Comparison of ENCODE assay signal across 1 cellular context in genomic region chr1:31239653-31240241, GRCh38.
TF ChIP-seq lines count a peak whose summit lies in the region.

NKAIN1 (minus strand) TSS chr1:31239887; CDS start chr1:31239547, 340 bp downstream.

TF ChIP-seq in HCT116, 20 proteins besides CTCF, POLR2A, EP300 and RAD21 (continued from another document):
- TF ChIP-seq ZBTB33 (IDR thresholded peaks at IDR 0.05; ENCODE audit: extremely low read depth, insufficient replicate concordance, low read length): no peak
